Comparison of ENCODE assay signal across 18 cellular contexts in the genomic region with DNA sequence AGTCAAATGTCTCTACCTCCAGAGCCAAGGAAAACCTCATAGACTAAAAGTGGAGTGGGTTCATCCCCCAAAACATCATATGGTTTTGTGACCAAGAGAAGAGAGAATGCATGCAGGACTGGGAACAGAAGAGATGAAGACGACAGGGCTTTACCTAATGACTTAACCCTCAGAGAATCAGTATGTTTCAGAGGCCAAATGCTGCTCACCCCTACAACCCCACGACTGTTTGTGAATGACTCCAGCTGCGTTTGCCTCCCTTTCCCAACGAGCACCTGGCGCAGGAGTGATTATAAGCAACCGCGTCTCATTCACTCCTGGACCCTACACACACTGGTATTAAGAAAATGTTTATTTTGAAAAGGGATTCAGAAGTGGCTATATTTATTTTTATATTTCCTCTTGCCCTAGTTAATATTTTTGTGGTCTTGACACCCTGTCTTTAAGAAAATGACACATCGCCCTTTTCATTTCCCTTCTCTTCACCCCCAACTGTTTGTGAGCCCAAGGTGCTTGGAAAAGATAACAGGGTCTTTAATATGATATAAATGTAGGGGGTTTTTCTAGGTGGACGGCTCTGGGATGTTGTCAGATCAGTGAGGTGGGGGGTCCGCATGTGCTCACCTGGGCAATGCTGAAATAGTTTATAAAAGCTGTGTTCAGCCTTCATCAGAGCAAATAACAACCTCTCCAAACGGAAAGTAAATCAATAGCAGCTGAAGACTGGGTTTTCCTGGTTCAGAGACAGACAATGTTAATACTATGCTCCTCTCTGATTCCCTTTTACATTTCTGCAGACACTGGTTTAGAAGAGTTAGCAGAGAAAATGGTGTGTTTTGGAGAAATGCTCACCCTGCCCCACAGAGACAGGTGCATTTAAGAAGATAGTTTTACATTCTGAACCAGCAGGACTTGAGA.
"Had no signal": no experiment of that assay in that cellular context is flagged by ENCODE, and none has a peak within 500 bp of the region (broad histone marks: within the 10 kb centered on the region; RNA-seq: fewer than 3 reads in every experiment).

No MANE protein-coding gene starts in this region.

- H3K4me1 ChIP-seq: tibial artery had no signal

- H3K27ac ChIP-seq: tibial artery, WERI-Rb-1 had no signal

- H3K4me3 ChIP-seq: esophagus muscularis mucosa, spleen, tibial artery had no signal

- H3K4me3 Mint-ChIP-seq: dendritic cell treated with granulocyte-macrophage colony-stimulating factor and Interleukin-4, amounts not matched to agents 40 ng/mL and 50 ng/mL, for 4 days; nephron progenitor cell; stimulated activated naive B cell treated with anti-CD40 and anti-IgM and Interleukin-4, amounts not matched to agents 10 μg/mL and 1 μg/mL and 100 μg/mL, for 72 hours had no signal

- H3K36me3 ChIP-seq: esophagus muscularis mucosa, spleen, tibial artery, WERI-Rb-1 had no signal

- H3K27ac Mint-ChIP-seq: activated naive CD4-positive, alpha-beta T cell treated with anti-CD3 and anti-CD28 coated beads, Interleukin-2, amount 50 U/mL, for 72 hours; dendritic cell treated with granulocyte-macrophage colony-stimulating factor and Interleukin-4, amounts not matched to agents 40 ng/mL and 50 ng/mL, for 4 days; nephron progenitor cell; stimulated activated naive B cell treated with anti-CD40 and anti-IgM and Interleukin-4, amounts not matched to agents 10 μg/mL and 1 μg/mL and 100 μg/mL, for 72 hours had no signal

- H3K4me1 Mint-ChIP-seq: nephron progenitor cell had no signal

- H3K9me3 ChIP-seq: esophagus muscularis mucosa, spleen, tibial artery had no signal

- H3K9me3 Mint-ChIP-seq: activated naive CD4-positive, alpha-beta T cell treated with anti-CD3 and anti-CD28 coated beads, Interleukin-2, amount 50 U/mL, for 72 hours; dendritic cell treated with granulocyte-macrophage colony-stimulating factor and Interleukin-4, amounts not matched to agents 40 ng/mL and 50 ng/mL, for 4 days; nephron progenitor cell; stimulated activated naive B cell treated with anti-CD40 and anti-IgM and Interleukin-4, amounts not matched to agents 10 μg/mL and 1 μg/mL and 100 μg/mL, for 72 hours had no signal

- H3K27me3 ChIP-seq: esophagus muscularis mucosa had no signal

- H3K36me3 Mint-ChIP-seq: activated naive CD4-positive, alpha-beta T cell treated with anti-CD3 and anti-CD28 coated beads, Interleukin-2, amount 50 U/mL, for 72 hours; stimulated activated naive B cell treated with anti-CD40 and anti-IgM and Interleukin-4, amounts not matched to agents 10 μg/mL and 1 μg/mL and 100 μg/mL, for 72 hours had no signal

- ATAC-seq: activated naive CD4-positive, alpha-beta T cell treated with anti-CD3 and anti-CD28 coated beads, Interleukin-2, amount 50 U/mL, for 72 hours; left cardiac atrium; stimulated activated naive B cell treated with anti-CD40 and anti-IgM and Interleukin-4, amounts not matched to agents 10 μg/mL and 1 μg/mL and 100 μg/mL, for 72 hours had no signal

- DNase-seq: activated CD4-positive, alpha-beta T cell treated with anti-CD3 and anti-CD28 coated beads for 1 hour; activated CD4-positive, alpha-beta T cell treated with anti-CD3 and anti-CD28 coated beads, Interleukin-2, amount 50 U/mL, for 4 hours; activated gamma-delta T cell; amniotic stem cell; effector CD8-positive, alpha-beta T cell; left cardiac atrium; mesendoderm; nephron progenitor cell; occipital lobe; posterior cingulate gyrus; spleen; stimulated activated CD4-positive, alpha-beta T cell treated with anti-CD3 and anti-CD28 coated beads, Interleukin-4, amount 100 ng/mL, for 4 hours; stimulated activated naive B cell treated with anti-CD40 and anti-IgM and Interleukin-4, amounts not matched to agents 10 μg/mL and 1 μg/mL and 100 μg/mL, for 72 hours; tibial artery; WERI-Rb-1 had no signal
